Comparison of ENCODE assay signal across 11 cellular contexts in genomic region chr2:10400978-10401951, GRCh38. TPM values are rescaled to one million over a fixed set of nuclear protein-coding genes. Genes with fewer than 3 reads are reported as not detected.
DNase-seq lines count a peak whose midpoint lies in the region; ATAC-seq and TF ChIP-seq lines count a peak whose summit lies in the region.
"Had no signal": no experiment of that assay in that cellular context is flagged by ENCODE, and none has a peak within 500 bp of the region (broad histone marks: within the 10 kb centered on the region; RNA-seq: fewer than 3 reads in every experiment).

No MANE protein-coding gene starts in this region.

- TF ChIP-seq CTCF in RWPE1 (conservative IDR thresholded peaks at IDR 0.05; ENCODE audit: low read depth), result no peak

- DNase-seq in RWPE1 (ENCODE audit: low spot score) (no peak), left ventricle myocardium superior (no peak), OCI-M1 (lab: John Stamatoyannopoulos, UW) (no peak), DMS79 treated with DMSO at 0.1 percent for 48 hours (lab: John Stamatoyannopoulos, UW) (no peak)
- DNase-seq in stimulated activated CD4-positive, alpha-beta T cell treated with anti-CD3 and anti-CD28 coated beads, Interleukin-12 subunit alpha, Interleukin-12 subunit beta, amount 100 ng/mL, for 4 hours, result no peak
- DNase-seq: islet precursor cell; stimulated activated naive CD4-positive, alpha-beta T cell had no signal

- ATAC-seq in GM19463 (IDR thresholded peaks at IDR 0.05; ENCODE audit: unreplicated experiment) (peak; percentile 14), left ventricle myocardium superior (peak; percentile 11)

- H3K27ac ChIP-seq in RWPE1 (peak overlapping the region; percentile 49), skeletal muscle tissue (ENCODE audit: low read depth, low read length) (peak overlapping the region; percentile 38)
- H3K27ac ChIP-seq: epithelial cell of prostate had no signal

- peaks cover 40 to 64% (median 41%) of the 10 kb centered on the region in 3 donors for H3K4me1 ChIP-seq in skeletal muscle tissue (ENCODE audit: control insufficient read depth in 3 of 3, insufficient read depth in 3 of 3, low read length in 3 of 3)

- intact Hi-C loops in left ventricle myocardium superior (cut with micrococcal nuclease), result loop anchor here (10.0 kb wide), 1 partner anchor 76 kb away; no protein-coding TSS in a partner anchor

- no peaks in the 10 kb centered on the region for H3K36me3 ChIP-seq in skeletal muscle tissue (ENCODE audit: control insufficient read depth in 3 of 3, insufficient read depth in 3 of 3, low read length in 3 of 3)
- H3K36me3 ChIP-seq: adrenal gland had no signal

- POLR2A ChIA-PET in RWPE1 (lab: Yijun Ruan, JAX; ENCODE audit: low non-redundant PET), result no interaction called here

- CTCF ChIA-PET in RWPE1 (lab: Yijun Ruan, JAX), result no interaction called here

- no peak overlapping the region for H3K9ac ChIP-seq in skeletal muscle tissue (ENCODE audit: low read depth in 1 of 3, low read length in 3 of 3)

- no peak overlapping the region for H3K4me3 ChIP-seq in skeletal muscle tissue (ENCODE audit: low read length in 3 of 3)
- H3K4me3 ChIP-seq: adrenal gland had no signal

- H3K27me3 ChIP-seq in skeletal muscle tissue (ENCODE audit: control insufficient read depth in 3 of 3, insufficient read depth in 3 of 3, low read length in 3 of 3), result no peaks in the 10 kb centered on the region
- H3K27me3 ChIP-seq: adrenal gland had no signal

- H3K9me3 ChIP-seq in skeletal muscle tissue (ENCODE audit: control insufficient read depth in 3 of 3, low read length in 3 of 3), result no peaks in the 10 kb centered on the region
- H3K9me3 ChIP-seq: adrenal gland had no signal

RNA-seq across cellular contexts. Expression of gene ODC1, which starts 46.9 kb away (rescaled TPM):
- total RNA-seq in left ventricle myocardium superior (26.4 TPM), skeletal muscle tissue (99.7 TPM)
